17 cellular contexts compared by ENCODE assay signal in the genomic region with DNA sequence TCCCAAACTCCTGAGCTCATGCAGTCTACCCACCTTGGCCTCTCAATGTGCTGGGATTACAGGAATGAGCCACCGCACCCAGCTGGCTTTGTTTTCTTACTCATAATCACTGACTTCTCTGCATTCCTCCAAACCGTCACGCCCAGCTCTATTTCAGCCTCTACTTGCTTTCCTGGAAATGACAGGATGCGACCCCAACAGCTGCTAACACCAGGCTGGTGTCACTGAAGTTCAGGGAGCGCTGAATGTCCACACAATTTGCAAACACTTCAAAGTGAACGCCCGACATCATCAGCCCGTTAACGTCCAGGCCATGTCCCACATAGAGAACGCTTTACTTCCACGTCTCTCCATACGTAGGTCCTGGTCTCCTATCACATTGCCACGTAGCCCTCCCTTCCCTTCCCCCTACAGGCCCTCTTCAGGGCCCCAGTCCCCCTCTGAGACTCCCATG. TPM values are rescaled to one million over a fixed set of nuclear protein-coding genes. Genes with fewer than 3 reads are reported as not detected.
A peak's percentile ranks its signal among the peaks of the same experiment; 100 is the strongest.
DNase-seq lines count a peak whose midpoint lies in the region; ATAC-seq, FAIRE-seq and TF ChIP-seq lines count a peak whose summit lies in the region.
"Had no signal": no experiment of that assay in that cellular context is flagged by ENCODE, and none has a peak within 500 bp of the region (broad histone marks: within the 10 kb centered on the region; RNA-seq: fewer than 3 reads in every experiment).

No MANE protein-coding gene starts in this region.

- POLR2A ChIA-PET in HepG2 (lab: Yijun Ruan, JAX) = interaction anchor here (0.9 to 2.3 kb wide), 3 partner anchors 12 to 18 kb away, joined by 3 to 10 read pairs (median 4); no protein-coding TSS in a partner anchor

- peak overlapping the region; percentile 90 for H2AFZ ChIP-seq in HepG2 (ENCODE audit: low read length)

- TF ChIP-seq CTCF in HepG2 (CRISPR knock-in tag; IDR thresholded peaks at IDR 0.05) = no peak
- TF ChIP-seq CTCF in right lobe of liver (IDR thresholded peaks at IDR 0.05) = no peak
- TF ChIP-seq CTCF in bronchial epithelial cell (IDR thresholded peaks at IDR 0.05; ENCODE audit: insufficient read depth, low read length, severe bottlenecking) = no peak
- no peak for TF ChIP-seq CTCF in right atrium auricular region (IDR thresholded peaks at IDR 0.05)

- H3K4me2 ChIP-seq in HepG2 (ENCODE audit: low read depth, low read length) = peak overlapping the region; percentile 79

- intact Hi-C loops in HepG2 (cut with micrococcal nuclease; ENCODE audit: unreplicated experiment) = no loop called here
- intact Hi-C loops in right lobe of liver (cut with DNase I) = no loop called here

- H3K9me3 ChIP-seq in HepG2 (ENCODE audit: low read length) = no peaks in the 10 kb centered on the region
- no peaks in the 10 kb centered on the region for H3K9me3 ChIP-seq in right lobe of liver
- H3K9me3 ChIP-seq in right atrium auricular region = no peaks in the 10 kb centered on the region
- H3K9me3 ChIP-seq: heart left ventricle, tibial artery had no signal

- TF ChIP-seq POLR2A in HepG2 (IDR thresholded peaks at IDR 0.05; ENCODE audit: insufficient read depth in 1 of 2, low read depth in 2 of 2, low read length in 2 of 2) (no peak), right lobe of liver (IDR thresholded peaks at IDR 0.05) (no peak)

- H3K9ac ChIP-seq in HepG2 (ENCODE audit: insufficient read depth, low read depth, low read length) = no peak overlapping the region

- BruUV-seq in HepG2 (replicated peaks; lab: Mats Ljungman, UMichigan) = no TSS peak

- no peak overlapping the region for H3K27ac ChIP-seq in HepG2 (ENCODE audit: extremely low read length, insufficient read depth, low read length)
- H3K27ac ChIP-seq in right lobe of liver = no peak overlapping the region
- no peak overlapping the region for H3K27ac ChIP-seq in right atrium auricular region
- H3K27ac ChIP-seq: heart left ventricle, tibial artery had no signal

- WGBS in HepG2 (ENCODE audit: low lambda C conversion rate) = 3% methylated on average over 11 of the region's 13 CpGs
- WGBS in right lobe of liver (ENCODE audit: insufficient coverage, low coverage, low lambda C conversion rate, missing lambda C conversion rate) = 51% methylated on average over 13 of the region's 13 CpGs

- TF ChIP-seq RAD21 in HepG2 (CRISPR knock-in tag; IDR thresholded peaks at IDR 0.05) = no peak

- FAIRE-seq in HepG2 (lab: Jason Lieb, UNC) = peak; percentile 80
- FAIRE-seq in bronchial epithelial cell (lab: Jason Lieb, UNC) = peak; percentile 43
- FAIRE-seq in urothelium cell line (lab: Jason Lieb, UNC) = peak; percentile 88
- FAIRE-seq in RCC 7860 (lab: Jason Lieb, UNC) = no peak

- no peaks in the 10 kb centered on the region for H3K79me2 ChIP-seq in HepG2 (ENCODE audit: insufficient read depth, low read length)

- peak; percentile 70 for DNase-seq in HepG2 (ENCODE audit: low spot score)
- no peak for DNase-seq in right lobe of liver
- peak; percentile 83 for DNase-seq in bronchial epithelial cell (ENCODE audit: low read depth)
- peak; percentile 51 for DNase-seq in kidney glomerular epithelial cell (lab: John Stamatoyannopoulos, UW)
- DNase-seq in urothelium cell line (ENCODE audit: low spot score) = peak; percentile 58
- no peak for DNase-seq in UCSD-AML1 (lab: John Stamatoyannopoulos, UW; ENCODE audit: unreplicated experiment)
- no peak for DNase-seq in right atrium auricular region (ENCODE audit: low spot score)
- DNase-seq in RCC 7860 (ENCODE audit: low spot score) = no peak
- DNase-seq: 8988T; activated CD8-positive, alpha-beta memory T cell treated with anti-CD3 and anti-CD28 coated beads, Interleukin-2, amount 10 ng/mL, durations not matched to agents 7 days and 5 days; activated naive CD4-positive, alpha-beta T cell treated with anti-CD3 and anti-CD28 coated beads, Interleukin-2, amount 50 U/mL, for 16 hours; heart left ventricle; NCI-H1417 treated with DMSO at 0.1 percent for 48 hours; NCI-H774; stimulated activated CD4-positive, alpha-beta T cell treated with anti-CD3 and anti-CD28 coated beads, Interleukin-15, amount 100 ng/mL, for 24 hours; tibial artery had no signal

- peak; percentile 71 for ATAC-seq in HepG2
- ATAC-seq in right lobe of liver = no peak
- ATAC-seq: activated CD8-positive, alpha-beta memory T cell treated with anti-CD3 and anti-CD28 coated beads, Interleukin-2, amount 10 ng/mL, durations not matched to agents 7 days and 5 days; Right ventricle myocardium inferior had no signal

- H3K27me3 ChIP-seq in HepG2 (ENCODE audit: control insufficient read depth in 1 of 2, insufficient read depth in 2 of 2, low read length in 2 of 2) = peaks cover 0 to 31% of the 10 kb centered on the region in 2 experiments; a peak in 3 of 5 replicates
- H3K27me3 ChIP-seq in right lobe of liver = no peaks in the 10 kb centered on the region
- no peaks in the 10 kb centered on the region for H3K27me3 ChIP-seq in bronchial epithelial cell (ENCODE audit: control insufficient read depth, insufficient read depth, low read length)
- H3K27me3 ChIP-seq in right atrium auricular region = no peaks in the 10 kb centered on the region
- H3K27me3 ChIP-seq: heart left ventricle had no signal

- no peaks in the 10 kb centered on the region for H4K20me1 ChIP-seq in HepG2 (ENCODE audit: insufficient read depth, low read length)

- CTCF ChIA-PET in HepG2 (lab: Yijun Ruan, JAX; ENCODE audit: low intra/inter-chr PET ratio, low total read pairs) = no interaction called here

- TF ChIP-seq EP300 in HepG2 (IDR thresholded peaks at IDR 0.05; ENCODE audit: low read depth in 2 of 2, low read length in 2 of 2) (no peak), HepG2 (CRISPR knock-in tag; IDR thresholded peaks at IDR 0.05; ENCODE audit: borderline replicate concordance) (no peak)

- in situ Hi-C loops in HepG2 (cut with HindIII; ENCODE audit: extremely low pct_ligation_motif_present, low pct_unique_long_range_greater_than_20kb) = no loop called here

- no peaks in the 10 kb centered on the region for H3K36me3 ChIP-seq in HepG2 (replicated peaks in 1 of 2; ENCODE audit: control insufficient read depth in 1 of 2, insufficient read depth in 2 of 2, low read length in 2 of 2)
- H3K36me3 ChIP-seq in right lobe of liver = no peaks in the 10 kb centered on the region
- H3K36me3 ChIP-seq in bronchial epithelial cell (ENCODE audit: control insufficient read depth, insufficient read depth, low read length) = no peaks in the 10 kb centered on the region
- no peaks in the 10 kb centered on the region for H3K36me3 ChIP-seq in right atrium auricular region
- H3K36me3 ChIP-seq: heart left ventricle, tibial artery had no signal

- H3K4me1 ChIP-seq in HepG2 (ENCODE audit: insufficient read depth, low read length) (peaks cover 63% of the 10 kb centered on the region), right lobe of liver (no peaks in the 10 kb centered on the region), right atrium auricular region (no peaks in the 10 kb centered on the region)
- H3K4me1 ChIP-seq: tibial artery had no signal

- H3K4me3 ChIP-seq in HepG2 (replicated peaks in 1 of 3; ENCODE audit: insufficient read depth in 1 of 3, low read depth in 2 of 3, low read length in 3 of 3) (peak overlapping the region in 2 of 3 experiments; percentile 4 to 46; a peak in 3 of 6 replicates), right lobe of liver (no peak overlapping the region), bronchial epithelial cell (ENCODE audit: low read depth, low read length) (no peak overlapping the region), right atrium auricular region (no peak overlapping the region)
- H3K4me3 ChIP-seq: heart left ventricle, tibial artery had no signal

TF ChIP-seq in HepG2, 621 proteins besides CTCF, POLR2A, EP300 and RAD21 (continues in another document):
- 0 out of 2 replicates have a peak, but pooled peaks have one; percentile 16 for TF ChIP-seq ZNF644 (CRISPR knock-in tag; IDR thresholded peaks at IDR 0.05; ENCODE audit: low read depth)
- no peak for TF ChIP-seq ZBTB20 (CRISPR knock-in tag; IDR thresholded peaks at IDR 0.05; ENCODE audit: borderline replicate concordance, low read depth)

RNA-seq across cellular contexts. Expression of a gene that starts 12.8 kb away (rescaled TPM):
- total RNA-seq in HepG2 (2016; rRNA removed; fragmentation: Illumina TruSeq; extraction: Trizol) (6.7 and 6.9 TPM in 2 replicates), right lobe of liver (10 to 100 TPM; 24.5 to 65.9 (median 26.8) TPM), bronchial epithelial cell (20.8 and 27.8 TPM in 2 replicates), right atrium auricular region (1 to 10 TPM; 1.3 to 3.1 TPM)
- 2.0 and 2.7 TPM in 2 replicates for total RNA-seq in HepG2 (2016; cell fraction: cytosol; rRNA removed; fragmentation: Illumina TruSeq; extraction: Trizol; ENCODE audit: low read depth)
- 6.3 and 8.2 TPM in 2 replicates for total RNA-seq in HepG2 (2016; cell fraction: insoluble cytoplasmic fraction; rRNA removed; fragmentation: Illumina TruSeq; extraction: Trizol)
- 4.6 and 5.4 TPM in 2 replicates for total RNA-seq in HepG2 (2016; cell fraction: membrane; rRNA removed; fragmentation: Illumina TruSeq; extraction: Trizol)
- total RNA-seq in HepG2 (2016; cell fraction: nucleus; rRNA removed; fragmentation: Illumina TruSeq; extraction: Trizol) = 3.8 and 5.3 TPM in 2 replicates
- 6.7 and 7.7 TPM in 2 replicates for polyA plus RNA-seq in HepG2 (2011; rRNA removed)
- polyA plus RNA-seq in HepG2 (2011; cell fraction: cytosol; rRNA removed) = 3.6 and 5.9 TPM in 2 replicates
- polyA plus RNA-seq in HepG2 (2011; cell fraction: nucleus; rRNA removed) = 8.5 and 8.6 TPM in 2 replicates
- 7.3 and 12.4 TPM in 2 replicates for polyA plus RNA-seq in HepG2 (2012)
- 1.9 TPM in 2 replicates for polyA plus RNA-seq in HepG2 (2016; cell fraction: cytosol; fragmentation: Illumina TruSeq; extraction: Trizol; ENCODE audit: low read depth)
- 7.7 and 8.0 TPM in 2 replicates for polyA plus RNA-seq in HepG2 (2016; cell fraction: insoluble cytoplasmic fraction; fragmentation: Illumina TruSeq; extraction: Trizol; ENCODE audit: low read depth)
- 2.9 and 3.7 TPM in 2 replicates for polyA plus RNA-seq in HepG2 (2016; cell fraction: membrane; fragmentation: Illumina TruSeq; extraction: Trizol; ENCODE audit: low read depth)
- polyA plus RNA-seq in HepG2 (2016; cell fraction: nucleus; fragmentation: Illumina TruSeq; extraction: Trizol; ENCODE audit: insufficient read depth, low read depth) = 6.8 and 10.0 TPM in 2 replicates
- polyA minus RNA-seq in HepG2 (2011; rRNA and poly(A)+ RNA removed; ENCODE audit: low replicate concordance) = 6.3 and 10.2 TPM in 2 replicates
- polyA minus RNA-seq in HepG2 (2011; cell fraction: cytosol; rRNA and poly(A)+ RNA removed) = 5.3 and 6.1 TPM in 2 replicates
- polyA minus RNA-seq in HepG2 (2011; cell fraction: nucleus; rRNA and poly(A)+ RNA removed) = 6.1 and 8.0 TPM in 2 replicates

Comparison
In these comparisons a context has a peak if more than half of its experiments do, and no peak if none do; other contexts are left out.
1. DNase-seq: peak in HepG2 (single experiment), bronchial epithelial cell (single experiment), kidney glomerular epithelial cell (single experiment) and urothelium cell line (single experiment); none in right lobe of liver (0 of 3), UCSD-AML1 (single experiment), right atrium auricular region (single experiment) and RCC 7860 (single experiment).
2. H3K4me3 ChIP-seq: peak in HepG2 (2 of 3); none in right lobe of liver (0 of 3), bronchial epithelial cell (single experiment) and right atrium auricular region (0 of 2).